ENCODE assay signal across 29 cellular contexts in the genomic region with DNA sequence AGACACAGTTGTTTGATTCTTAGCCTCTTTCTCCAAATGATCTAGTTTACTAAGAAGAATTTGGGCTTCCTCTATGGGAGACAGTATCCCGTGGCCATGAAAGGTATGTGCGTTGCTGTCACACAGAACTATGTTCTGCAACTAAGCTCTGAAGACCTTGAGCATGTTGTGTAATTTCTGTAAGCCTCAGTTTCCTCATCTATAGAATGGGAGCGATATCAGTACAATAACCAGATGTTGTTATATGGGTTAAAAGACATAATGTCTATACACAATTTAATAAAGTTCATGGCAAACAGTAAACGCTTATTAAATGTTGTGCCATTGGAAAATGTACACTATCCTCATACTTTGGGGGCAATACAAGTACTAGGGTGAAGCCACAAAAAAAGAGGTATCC.
"Had no signal": no experiment of that assay in that cellular context is flagged by ENCODE, and none has a peak within 500 bp of the region (broad histone marks: within the 10 kb centered on the region; RNA-seq: fewer than 3 reads in every experiment).

No MANE protein-coding gene starts in this region.

- FAIRE-seq: frontal cortex had no signal

- H3K27me3 Mint-ChIP-seq: activated CD4-positive, alpha-beta memory T cell treated with anti-CD3 and anti-CD28 coated beads for 36 hours; activated CD4-positive, alpha-beta T cell treated with anti-CD3 and anti-CD28 coated beads for 36 hours; activated CD4-positive, alpha-beta T cell treated with anti-CD3 and anti-CD28 coated beads, Interleukin-2, amount 10 ng/mL, durations not matched to agents 24 days and 14 days; activated CD8-positive, alpha-beta memory T cell treated with anti-CD3 and anti-CD28 coated beads, Interleukin-2, amount 10 ng/mL, durations not matched to agents 7 days and 5 days; activated naive CD4-positive, alpha-beta T cell treated with anti-CD3 and anti-CD28 coated beads, Interleukin-2, amount 50 U/mL, for 24 hours; activated naive CD8-positive, alpha-beta T cell treated with anti-CD3 and anti-CD28 coated beads for 36 hours; activated naive CD8-positive, alpha-beta T cell treated with anti-CD3 and anti-CD28 coated beads, Interleukin-2, amount 50 U/mL, for 24 hours; activated T-helper 17 cell treated with anti-CD3 and anti-CD28 coated beads, Interleukin-2, amount 50 U/mL, for 72 hours had no signal

- H3K36me3 ChIP-seq: adrenal gland, colonic mucosa had no signal

- H3K27me3 ChIP-seq: adrenal gland, body of pancreas, colonic mucosa had no signal

- H3K4me1 ChIP-seq: body of pancreas, colonic mucosa had no signal

- H3K4me3 ChIP-seq: adrenal gland, body of pancreas, colonic mucosa had no signal

- DNase-seq: activated CD4-positive, alpha-beta memory T cell treated with anti-CD3 and anti-CD28 coated beads for 36 hours; activated CD4-positive, alpha-beta T cell treated with anti-CD3 and anti-CD28 coated beads for 36 hours; activated CD4-positive, alpha-beta T cell treated with anti-CD3 and anti-CD28 coated beads, Interleukin-2, amount 10 ng/mL, durations not matched to agents 24 days and 14 days; activated CD4-positive, CD25-positive, alpha-beta regulatory T cell; activated CD4-positive, CD25-positive, alpha-beta regulatory T cell treated with anti-CD3 and anti-CD28 coated beads, Interleukin-2, amount 50 U/mL, for 72 hours; activated CD8-positive, alpha-beta memory T cell treated with anti-CD3 and anti-CD28 coated beads, Interleukin-2, amount 10 ng/mL, durations not matched to agents 7 days and 5 days; activated CD8-positive, alpha-beta memory T cell treated with anti-CD3 and anti-CD28 coated beads, Interleukin-2, amount 50 U/mL, for 4 hours; activated CD8-positive, alpha-beta T cell treated with anti-CD3 and anti-CD28 coated beads, Interleukin-2, amount 10 ng/mL, durations not matched to agents 7 days and 5 days; activated effector memory CD4-positive, alpha-beta T cell treated with anti-CD3 and anti-CD28 coated beads, Interleukin-2, amount 50 U/mL, for 16 hours; activated naive CD4-positive, alpha-beta T cell treated with anti-CD3 and anti-CD28 coated beads for 36 hours; activated naive CD8-positive, alpha-beta T cell treated with anti-CD3 and anti-CD28 coated beads for 36 hours; activated naive CD8-positive, alpha-beta T cell treated with anti-CD3 and anti-CD28 coated beads, Interleukin-2, amount 50 U/mL, for 24 hours; activated T-cell treated with anti-CD3 and anti-CD28 coated beads, Interleukin-2, amount 50 U/mL, for 1 hour; adrenal gland; amygdala; aorta; body of pancreas; caudate nucleus; colonic mucosa; effector memory CD4-positive, alpha-beta T cell; endodermal cell; foreskin fibroblast; head of caudate nucleus; T-helper 1 cell; T-helper 2 cell had no signal

- H3K27ac ChIP-seq: adrenal gland, body of pancreas, colonic mucosa had no signal

- H3K9me3 Mint-ChIP-seq: activated CD4-positive, alpha-beta memory T cell treated with anti-CD3 and anti-CD28 coated beads for 36 hours; activated CD4-positive, alpha-beta T cell treated with anti-CD3 and anti-CD28 coated beads, Interleukin-2, amount 10 ng/mL, durations not matched to agents 24 days and 14 days; activated naive CD4-positive, alpha-beta T cell treated with anti-CD3 and anti-CD28 coated beads for 36 hours; activated naive CD4-positive, alpha-beta T cell treated with anti-CD3 and anti-CD28 coated beads, Interleukin-2, amount 50 U/mL, for 24 hours; activated naive CD8-positive, alpha-beta T cell treated with anti-CD3 and anti-CD28 coated beads, Interleukin-2, amount 50 U/mL, for 24 hours; activated T-helper 17 cell treated with anti-CD3 and anti-CD28 coated beads, Interleukin-2, amount 50 U/mL, for 72 hours; endodermal cell had no signal

- H3K27ac Mint-ChIP-seq: activated CD4-positive, alpha-beta memory T cell treated with anti-CD3 and anti-CD28 coated beads for 36 hours; activated CD8-positive, alpha-beta memory T cell treated with anti-CD3 and anti-CD28 coated beads, Interleukin-2, amount 10 ng/mL, durations not matched to agents 7 days and 5 days; activated CD8-positive, alpha-beta T cell treated with anti-CD3 and anti-CD28 coated beads, Interleukin-2, amount 10 ng/mL, durations not matched to agents 7 days and 5 days; activated naive CD4-positive, alpha-beta T cell treated with anti-CD3 and anti-CD28 coated beads for 36 hours; activated naive CD4-positive, alpha-beta T cell treated with anti-CD3 and anti-CD28 coated beads, Interleukin-2, amount 50 U/mL, for 24 hours; activated T-helper 17 cell treated with anti-CD3 and anti-CD28 coated beads, Interleukin-2, amount 50 U/mL, for 72 hours; endodermal cell had no signal

- H3K9me3 ChIP-seq: adrenal gland, body of pancreas, colonic mucosa had no signal

- H3K4me3 Mint-ChIP-seq: activated CD4-positive, alpha-beta memory T cell treated with anti-CD3 and anti-CD28 coated beads for 36 hours; activated CD4-positive, alpha-beta T cell treated with anti-CD3 and anti-CD28 coated beads for 36 hours; activated CD4-positive, alpha-beta T cell treated with anti-CD3 and anti-CD28 coated beads, Interleukin-2, amount 10 ng/mL, durations not matched to agents 24 days and 14 days; activated CD8-positive, alpha-beta memory T cell treated with anti-CD3 and anti-CD28 coated beads, Interleukin-2, amount 10 ng/mL, durations not matched to agents 7 days and 5 days; activated CD8-positive, alpha-beta T cell treated with anti-CD3 and anti-CD28 coated beads, Interleukin-2, amount 10 ng/mL, durations not matched to agents 7 days and 5 days; activated naive CD4-positive, alpha-beta T cell treated with anti-CD3 and anti-CD28 coated beads for 36 hours; activated naive CD4-positive, alpha-beta T cell treated with anti-CD3 and anti-CD28 coated beads, Interleukin-2, amount 50 U/mL, for 24 hours; activated naive CD8-positive, alpha-beta T cell treated with anti-CD3 and anti-CD28 coated beads for 36 hours; activated naive CD8-positive, alpha-beta T cell treated with anti-CD3 and anti-CD28 coated beads, Interleukin-2, amount 50 U/mL, for 24 hours; activated T-helper 17 cell treated with anti-CD3 and anti-CD28 coated beads, Interleukin-2, amount 50 U/mL, for 72 hours; endodermal cell had no signal

- ATAC-seq: activated CD4-positive, alpha-beta T cell treated with anti-CD3 and anti-CD28 coated beads for 36 hours; activated CD8-positive, alpha-beta memory T cell treated with anti-CD3 and anti-CD28 coated beads, Interleukin-2, amount 10 ng/mL, durations not matched to agents 7 days and 5 days; activated CD8-positive, alpha-beta T cell treated with anti-CD3 and anti-CD28 coated beads, Interleukin-2, amount 10 ng/mL, durations not matched to agents 7 days and 5 days; activated T-helper 17 cell treated with anti-CD3 and anti-CD28 coated beads, Interleukin-2, amount 50 U/mL, for 72 hours; body of pancreas; esophagus mucosa had no signal
